24 cellular contexts compared by ENCODE assay signal in genomic region chr17:19613979-19614378, GRCh38.
"Had no signal": no experiment of that assay in that cellular context is flagged by ENCODE, and none has a peak within 500 bp of the region (broad histone marks: within the 10 kb centered on the region; RNA-seq: fewer than 3 reads in every experiment).

No MANE protein-coding gene starts in this region.

- H3K36me3 ChIP-seq: breast epithelium, Peyer's patch, SJSA1 had no signal

- H3K4me3 ChIP-seq: breast epithelium, Peyer's patch, SJSA1 had no signal

- H3K4me3 Mint-ChIP-seq: activated CD8-positive, alpha-beta T cell treated with anti-CD3 and anti-CD28 coated beads for 36 hours; activated naive CD8-positive, alpha-beta T cell treated with anti-CD3 and anti-CD28 coated beads, Interleukin-2, amount 10 ng/mL, durations not matched to agents 7 days and 5 days had no signal

- H3K4me1 ChIP-seq: breast epithelium, Peyer's patch, SJSA1 had no signal

- H3K27ac Mint-ChIP-seq: activated CD8-positive, alpha-beta T cell treated with anti-CD3 and anti-CD28 coated beads for 36 hours; activated naive CD8-positive, alpha-beta T cell treated with anti-CD3 and anti-CD28 coated beads, Interleukin-2, amount 10 ng/mL, durations not matched to agents 7 days and 5 days had no signal

- ATAC-seq: activated CD4-positive, CD25-positive, alpha-beta regulatory T cell treated with anti-CD3 and anti-CD28 coated beads, Interleukin-2, amount 50 U/mL, for 24 hours; activated CD8-positive, alpha-beta T cell treated with anti-CD3 and anti-CD28 coated beads for 36 hours; activated T-cell treated with anti-CD3 and anti-CD28 coated beads, Interleukin-2, amount 50 U/mL, for 72 hours; SK-N-SH treated with all-trans-retinoic acid at 6 μM for 48 hours had no signal

- H3K27me3 Mint-ChIP-seq: activated CD8-positive, alpha-beta T cell treated with anti-CD3 and anti-CD28 coated beads for 36 hours had no signal

- DNase-seq: activated CD4-positive, alpha-beta T cell treated with anti-CD3 and anti-CD28 coated beads for 4 hours; activated CD8-positive, alpha-beta memory T cell treated with anti-CD3 and anti-CD28 coated beads, Interleukin-2, amount 50 U/mL, for 4 hours; activated CD8-positive, alpha-beta T cell treated with anti-CD3 and anti-CD28 coated beads for 36 hours; activated naive CD4-positive, alpha-beta T cell treated with anti-CD3 and anti-CD28 coated beads, Interleukin-2, amount 50 U/mL, for 16 hours; activated naive CD8-positive, alpha-beta T cell treated with anti-CD3 and anti-CD28 coated beads, Interleukin-2, amount 10 ng/mL, durations not matched to agents 7 days and 5 days; activated T-cell treated with anti-CD3 and anti-CD28 coated beads, Interleukin-2, amount 50 U/mL, for 72 hours; aorta; caudate nucleus; NCI-H1105 treated with DMSO at 0.1 percent for 48 hours; NCI-H1694 treated with DMSO at 0.1 percent for 48 hours; NCI-H2029 treated with DMSO at 0.1 percent for 48 hours; NCI-H345; NCI-H510A; NCI-H526 treated with DMSO at 0.1 percent for 48 hours; NCI-H82; NK-92 treated with Interleukin-12 subunit alpha and Interleukin-12 subunit beta, amount 100 ng/mL, for 24 hours; Peyer's patch; SHP77; SW 1271 had no signal

- H3K27me3 ChIP-seq: breast epithelium, Peyer's patch had no signal

- H3K27ac ChIP-seq: breast epithelium, Peyer's patch, RWPE1, SJSA1 had no signal
